Comparison of ENCODE assay signal across 9 cellular contexts in the genomic region with DNA sequence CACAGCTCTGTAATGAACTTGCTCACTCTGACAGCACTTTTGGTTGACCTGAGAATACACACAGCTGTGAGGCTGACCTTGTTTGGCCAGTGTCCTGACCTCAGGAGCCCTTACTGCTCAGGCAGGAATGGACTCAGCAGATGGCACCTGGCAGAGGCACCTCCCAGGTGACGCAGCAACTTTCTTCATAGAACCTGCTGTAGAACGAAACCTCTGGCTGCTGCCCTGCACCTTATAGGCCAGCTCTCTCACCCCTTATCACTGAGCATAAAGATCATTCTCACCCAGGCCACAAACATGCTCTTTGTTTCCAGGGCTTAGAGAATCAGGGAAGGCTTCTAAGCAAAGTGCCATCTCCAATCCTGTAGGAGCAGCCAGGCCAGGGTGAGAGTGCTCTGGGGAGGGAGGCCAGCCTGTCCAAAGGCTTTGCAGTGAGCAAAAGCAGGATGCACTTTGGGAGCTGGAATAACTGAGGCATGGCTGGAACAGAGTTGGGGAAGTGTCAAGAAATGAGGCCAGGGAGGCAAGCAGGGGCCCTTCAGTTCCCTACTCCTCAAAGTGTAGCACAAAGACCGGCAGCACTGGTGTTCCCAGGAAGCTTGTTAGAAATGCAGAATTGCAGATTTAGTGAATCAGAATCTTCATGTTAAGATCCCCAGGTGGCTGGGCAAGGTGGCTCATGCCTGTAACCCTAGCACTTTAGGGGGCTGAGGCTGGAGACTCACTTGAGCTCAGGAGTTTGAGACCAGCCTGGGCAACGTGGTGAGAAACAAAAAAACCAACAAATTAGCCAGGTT. TPM values are rescaled to one million over a fixed set of nuclear protein-coding genes. Genes with fewer than 3 reads are reported as not detected.
DNase-seq lines count a peak whose midpoint lies in the region; ATAC-seq, FAIRE-seq and TF ChIP-seq lines count a peak whose summit lies in the region.
"Had no signal": no experiment of that assay in that cellular context is flagged by ENCODE, and none has a peak within 500 bp of the region (broad histone marks: within the 10 kb centered on the region; RNA-seq: fewer than 3 reads in every experiment).

No MANE protein-coding gene starts in this region.

- no peak for TF ChIP-seq RAD21 in HepG2 (CRISPR knock-in tag; IDR thresholded peaks at IDR 0.05)

- H2AFZ ChIP-seq in HepG2 (ENCODE audit: low read length) = no peak overlapping the region
- no peak overlapping the region for H2AFZ ChIP-seq in neuronal stem cell (ENCODE audit: low read length)

- POLR2A ChIA-PET in HepG2 (lab: Yijun Ruan, JAX) = interaction anchor here (2.5 kb wide), 1 partner anchor 13 kb away, joined by 8 read pairs; a partner anchor contains a TSS

- intact Hi-C loops in HepG2 (cut with micrococcal nuclease; ENCODE audit: unreplicated experiment) = loop anchor here (2.0 to 10.0 kb wide), 4 partner anchors 65 to 1288 kb away; no protein-coding TSS in a partner anchor

- no peak overlapping the region for H2BK15ac ChIP-seq in neuronal stem cell (ENCODE audit: low read length)

- CTCF ChIA-PET in HepG2 (lab: Yijun Ruan, JAX; ENCODE audit: low intra/inter-chr PET ratio, low total read pairs) = no interaction called here

- H3K9me3 ChIP-seq in HepG2 (ENCODE audit: low read length) = no peaks in the 10 kb centered on the region
- no peaks in the 10 kb centered on the region for H3K9me3 ChIP-seq in subcutaneous abdominal adipose tissue (ENCODE audit: control insufficient read depth in 5 of 5, low read length in 5 of 5)
- H3K9me3 ChIP-seq in HAP-1 = no peaks in the 10 kb centered on the region
- H3K9me3 ChIP-seq in neuronal stem cell (replicated peaks in 1 of 2; ENCODE audit: control insufficient read depth in 2 of 2, insufficient read depth in 1 of 2, low read depth in 1 of 2, low read length in 2 of 2) = peaks cover 0 to 4% of the 10 kb centered on the region in 2 donors

- H3K4me1 ChIP-seq in HepG2 (ENCODE audit: insufficient read depth, low read length) = peaks cover 52% of the 10 kb centered on the region
- peaks cover 10 to 59% (median 44%) of the 10 kb centered on the region in 5 donors for H3K4me1 ChIP-seq in subcutaneous abdominal adipose tissue (ENCODE audit: control insufficient read depth in 5 of 5, insufficient read depth in 5 of 5, low read length in 5 of 5)
- H3K4me1 ChIP-seq in HAP-1 = no peaks in the 10 kb centered on the region
- H3K4me1 ChIP-seq in neuronal stem cell (ENCODE audit: control insufficient read depth in 2 of 2, insufficient read depth in 1 of 2, low read depth in 1 of 2, low read length in 2 of 2) = peaks cover 10 to 21% of the 10 kb centered on the region in 2 donors

- peak overlapping the region; percentile 63 for H3K4me2 ChIP-seq in HepG2 (ENCODE audit: low read depth, low read length)
- no peak overlapping the region for H3K4me2 ChIP-seq in neuronal stem cell (ENCODE audit: insufficient read depth, low read length, poor library complexity, severe bottlenecking)

- H3K14ac ChIP-seq in neuronal stem cell (ENCODE audit: low read length) = no peak overlapping the region

- DNase-seq in HepG2 (ENCODE audit: low spot score) = peak; percentile 76
- no peak for DNase-seq in NCI-H1417 (lab: John Stamatoyannopoulos, UW)
- no peak for DNase-seq in HAP-1 (ENCODE audit: low spot score in 2 of 2)
- no peak for DNase-seq in neuronal stem cell (ENCODE audit: low spot score)
- DNase-seq: naive B cell had no signal

- H3K4me3 Mint-ChIP-seq in brain = peak overlapping the region in 1 of 5 experiments; percentile 50

- H3K9ac ChIP-seq in HepG2 (ENCODE audit: insufficient read depth, low read depth, low read length) (no peak overlapping the region), subcutaneous abdominal adipose tissue (ENCODE audit: low read length in 5 of 5) (peak overlapping the region in 4 of 5 donors; percentile 11 to 54 (median 30)), neuronal stem cell (ENCODE audit: low read depth, low read length, poor library complexity) (no peak overlapping the region)

- H3K36me3 Mint-ChIP-seq in brain = no peaks in the 10 kb centered on the region
- H3K36me3 Mint-ChIP-seq: naive B cell had no signal

- no peak overlapping the region for H3K18ac ChIP-seq in neuronal stem cell (ENCODE audit: low read length)

- H4K8ac ChIP-seq in neuronal stem cell (ENCODE audit: low read depth, low read length) = no peak overlapping the region

- peak overlapping the region in 3 of 5 experiments; percentile 26 to 81 (median 44) for H3K27ac Mint-ChIP-seq in brain

- no peaks in the 10 kb centered on the region for H3K27me3 ChIP-seq in HepG2 (ENCODE audit: control insufficient read depth in 1 of 2, insufficient read depth in 2 of 2, low read length in 2 of 2)
- no peaks in the 10 kb centered on the region for H3K27me3 ChIP-seq in subcutaneous abdominal adipose tissue (ENCODE audit: control insufficient read depth in 5 of 5, insufficient read depth in 4 of 5, low read length in 5 of 5)
- H3K27me3 ChIP-seq in HAP-1 (ENCODE audit: low read depth) = no peaks in the 10 kb centered on the region
- peaks cover 0 to 5% (median 0%) of the 10 kb centered on the region in 3 experiments for H3K27me3 ChIP-seq in neuronal stem cell (ENCODE audit: control insufficient read depth in 3 of 3, insufficient read depth in 3 of 3, low read depth in 1 of 3, low read length in 3 of 3)

- FAIRE-seq in HepG2 (lab: Jason Lieb, UNC) = peak; percentile 71

- ATAC-seq in HG03135 (IDR thresholded peaks at IDR 0.05; ENCODE audit: unreplicated experiment) (peak; percentile 48), HepG2 (peak; percentile 81), HG03460 (IDR thresholded peaks at IDR 0.05; ENCODE audit: unreplicated experiment) (no peak)

- BruUV-seq in HepG2 (replicated peaks; lab: Mats Ljungman, UMichigan) = no TSS peak

- H3K79me1 ChIP-seq in neuronal stem cell (ENCODE audit: low read depth, low read length) = no peaks in the 10 kb centered on the region

- in situ Hi-C loops in HepG2 (cut with HindIII; ENCODE audit: extremely low pct_ligation_motif_present, low pct_unique_long_range_greater_than_20kb) (loop anchor here (5.0 to 10.0 kb wide), 2 partner anchors 78 to 235 kb away; a partner anchor contains a TSS), HAP-1 (cut with MboI; ENCODE audit: low sequenced_read_pairs) (loop anchor here (10.0 kb wide), 1 partner anchor 238 kb away; no protein-coding TSS in a partner anchor)

- no peak overlapping the region for H4K91ac ChIP-seq in neuronal stem cell (ENCODE audit: low read depth, low read length, poor library complexity)

- TF ChIP-seq POLR2A in HepG2 (IDR thresholded peaks at IDR 0.05; ENCODE audit: insufficient read depth in 1 of 2, low read depth in 2 of 2, low read length in 2 of 2) = no peak

- no peak overlapping the region for H2AK5ac ChIP-seq in neuronal stem cell (ENCODE audit: low read depth, low read length)

- H3K27ac ChIP-seq in HepG2 (ENCODE audit: extremely low read length, insufficient read depth, low read length) (peak overlapping the region; percentile 24), subcutaneous abdominal adipose tissue (ENCODE audit: low read depth, low read length) (peak overlapping the region; percentile 91), neuronal stem cell (replicated peaks; ENCODE audit: low read length) (no peak overlapping the region)

- no peak overlapping the region for H3K23ac ChIP-seq in neuronal stem cell (ENCODE audit: low read depth, low read length, poor library complexity)

- H3K9me3 Mint-ChIP-seq in brain = no peaks in the 10 kb centered on the region

- H2BK5ac ChIP-seq in neuronal stem cell (ENCODE audit: low read length) = no peak overlapping the region

- H3K79me2 ChIP-seq in HepG2 (ENCODE audit: insufficient read depth, low read length) = no peaks in the 10 kb centered on the region

- H4K20me1 ChIP-seq in HepG2 (ENCODE audit: insufficient read depth, low read length) = no peaks in the 10 kb centered on the region

- H3K4me3 ChIP-seq in HepG2 (replicated peaks in 1 of 3; ENCODE audit: insufficient read depth in 1 of 3, low read depth in 2 of 3, low read length in 3 of 3) (peak overlapping the region in 1 of 3 experiments; percentile 9; a peak in 1 of 6 replicates), subcutaneous abdominal adipose tissue (ENCODE audit: low read depth in 1 of 5, low read length in 5 of 5) (no peak overlapping the region), HAP-1 (no peak overlapping the region), neuronal stem cell (ENCODE audit: low read length in 2 of 2) (no peak overlapping the region)

- TF ChIP-seq EP300 in HepG2 (IDR thresholded peaks at IDR 0.05; ENCODE audit: low read depth in 2 of 2, low read length in 2 of 2) (no peak), HepG2 (CRISPR knock-in tag; IDR thresholded peaks at IDR 0.05; ENCODE audit: borderline replicate concordance) (no peak)

- no peak overlapping the region for H2BK120ac ChIP-seq in neuronal stem cell (ENCODE audit: low read depth, low read length)

- TF ChIP-seq CTCF in brain (conservative IDR thresholded peaks at IDR 0.05) = no peak
- no peak for TF ChIP-seq CTCF in HepG2 (CRISPR knock-in tag; IDR thresholded peaks at IDR 0.05)

- H3K4ac ChIP-seq in neuronal stem cell (ENCODE audit: low read length) = no peak overlapping the region

- peaks cover 45% of the 10 kb centered on the region for H3K4me1 Mint-ChIP-seq in brain

- H3K36me3 ChIP-seq in HepG2 (replicated peaks in 1 of 2; ENCODE audit: control insufficient read depth in 1 of 2, insufficient read depth in 2 of 2, low read length in 2 of 2) (no peaks in the 10 kb centered on the region), subcutaneous abdominal adipose tissue (ENCODE audit: control insufficient read depth in 5 of 5, insufficient read depth in 5 of 5, low read length in 5 of 5) (no peaks in the 10 kb centered on the region), HAP-1 (replicated peaks) (no peaks in the 10 kb centered on the region), neuronal stem cell (replicated peaks in 1 of 2; ENCODE audit: control insufficient read depth in 2 of 2, insufficient read depth in 2 of 2, low read length in 2 of 2) (peaks cover 0 to 1% of the 10 kb centered on the region in 2 donors)

- WGBS in HepG2 (ENCODE audit: low lambda C conversion rate) = 8% methylated on average over 4 of the region's 4 CpGs
- WGBS in neuronal stem cell (ENCODE audit: extremely low coverage in 2 of 2, insufficient read length in 2 of 2, insufficient replicate concordance in 1 of 2), 2 donors = no CpG with 5 or more reads among the region's 4 CpGs

- peaks cover 7% of the 10 kb centered on the region for H3K27me3 Mint-ChIP-seq in brain

- no peak overlapping the region for H2BK12ac ChIP-seq in neuronal stem cell (ENCODE audit: low read length)

RNA-seq across cellular contexts. Expression of a gene that starts 13.3 kb away (rescaled TPM):
- polyA plus RNA-seq in brain (ENCODE audit: insufficient read depth, low read depth, low replicate concordance) = 8.2 TPM
- total RNA-seq in HepG2 (2016; rRNA removed; fragmentation: Illumina TruSeq; extraction: Trizol) = 35.8 and 39.5 TPM in 2 replicates
- 8.2 and 10.1 TPM in 2 replicates for total RNA-seq in HepG2 (2016; cell fraction: cytosol; rRNA removed; fragmentation: Illumina TruSeq; extraction: Trizol; ENCODE audit: low read depth)
- 38.2 and 42.4 TPM in 2 replicates for total RNA-seq in HepG2 (2016; cell fraction: insoluble cytoplasmic fraction; rRNA removed; fragmentation: Illumina TruSeq; extraction: Trizol)
- total RNA-seq in HepG2 (2016; cell fraction: membrane; rRNA removed; fragmentation: Illumina TruSeq; extraction: Trizol) = 16.6 and 20.5 TPM in 2 replicates
- total RNA-seq in HepG2 (2016; cell fraction: nucleus; rRNA removed; fragmentation: Illumina TruSeq; extraction: Trizol) = 39.9 and 48.4 TPM in 2 replicates
- polyA plus RNA-seq in HepG2 (2011; rRNA removed) = 9.4 and 11.7 TPM in 2 replicates
- polyA plus RNA-seq in HepG2 (2011; cell fraction: cytosol; rRNA removed) = 2.8 and 3.0 TPM in 2 replicates
- 10.6 and 11.4 TPM in 2 replicates for polyA plus RNA-seq in HepG2 (2011; cell fraction: nucleus; rRNA removed)
- polyA plus RNA-seq in HepG2 (2012) = 5.6 and 13.7 TPM in 2 replicates
- 9.4 and 9.6 TPM in 2 replicates for polyA plus RNA-seq in HepG2 (2016; cell fraction: cytosol; fragmentation: Illumina TruSeq; extraction: Trizol; ENCODE audit: low read depth)
- polyA plus RNA-seq in HepG2 (2016; cell fraction: insoluble cytoplasmic fraction; fragmentation: Illumina TruSeq; extraction: Trizol; ENCODE audit: low read depth) = 39.3 and 43.6 TPM in 2 replicates
- polyA plus RNA-seq in HepG2 (2016; cell fraction: membrane; fragmentation: Illumina TruSeq; extraction: Trizol; ENCODE audit: low read depth) = 10.5 and 12.6 TPM in 2 replicates
- polyA plus RNA-seq in HepG2 (2016; cell fraction: nucleus; fragmentation: Illumina TruSeq; extraction: Trizol; ENCODE audit: insufficient read depth, low read depth) = 79.2 and 84.0 TPM in 2 replicates
- 2.0 and 3.8 TPM in 2 replicates for polyA minus RNA-seq in HepG2 (2011; rRNA and poly(A)+ RNA removed; ENCODE audit: low replicate concordance)
- 3.2 and 3.7 TPM in 2 replicates for polyA minus RNA-seq in HepG2 (2011; cell fraction: cytosol; rRNA and poly(A)+ RNA removed)
- 21.8 and 22.4 TPM in 2 replicates for polyA minus RNA-seq in HepG2 (2011; cell fraction: nucleus; rRNA and poly(A)+ RNA removed)
- 89.2 TPM for polyA plus RNA-seq in neuronal stem cell (2013, experiment 1 of 2)
- 91.0 TPM for polyA plus RNA-seq in neuronal stem cell (2013, experiment 2 of 2)

Comparison
In these comparisons a context has a peak if more than half of its experiments do, and no peak if none do; other contexts are left out.
1. H3K9ac ChIP-seq: peak in subcutaneous abdominal adipose tissue (4 of 5); none in HepG2 (single experiment) and neuronal stem cell (single experiment).